8 cellular contexts compared by ENCODE assay signal in genomic region chr9:86282077-86282978, GRCh38. TPM values are rescaled to one million over a fixed set of nuclear protein-coding genes. Genes with fewer than 3 reads are reported as not detected.
DNase-seq lines count a peak whose midpoint lies in the region; ATAC-seq lines count a peak whose summit lies in the region.

Gene ISCA1 (minus strand): TSS chr9:86282538. CDS start chr9:86282458, 80 bp downstream.

- peaks cover 19 to 37% of the 10 kb centered on the region in 2 donors for H3K4me1 Mint-ChIP-seq in effector memory CD8-positive, alpha-beta T cell (ENCODE audit: low read depth in 2 of 2)

- H2BK15ac ChIP-seq in mesenchymal stem cell (ENCODE audit: low read depth, poor library complexity, severe bottlenecking): peak within 1 kb of the TSS; percentile 26

- peak within 1 kb of the TSS; percentile 87 for H4K91ac ChIP-seq in mesenchymal stem cell (ENCODE audit: low read length)

- peaks cover 39% of the 10 kb centered on the region for H3K36me3 Mint-ChIP-seq in effector memory CD8-positive, alpha-beta T cell (ENCODE audit: insufficient read depth)

- H3K36me3 ChIP-seq in mesenchymal stem cell (ENCODE audit: control insufficient read depth in 1 of 2, insufficient read depth in 2 of 2, low read depth in 1 of 2, low read length in 2 of 2): peaks cover 0 to 30% of the 10 kb centered on the region in 2 experiments

- H3K79me1 ChIP-seq in mesenchymal stem cell (replicated peaks; ENCODE audit: low read length, poor library complexity, severe bottlenecking): peaks cover 7% of the 10 kb centered on the region

- H3K27ac ChIP-seq in mesenchymal stem cell (ENCODE audit: low read length, poor library complexity, severe bottlenecking): peak within 1 kb of the TSS; percentile 45

- ATAC-seq in GM21367 (IDR thresholded peaks at IDR 0.05; ENCODE audit: unreplicated experiment): peak; percentile 76
- ATAC-seq in effector memory CD8-positive, alpha-beta T cell (replicated peaks): peak; percentile 82

- peak within 1 kb of the TSS in 1 of 2 experiments; percentile 82 for H3K14ac ChIP-seq in mesenchymal stem cell (ENCODE audit: low read length in 2 of 2)

- H3K4me1 ChIP-seq in mesenchymal stem cell (ENCODE audit: control insufficient read depth, insufficient read depth, low read depth, low read length): peaks cover 8% of the 10 kb centered on the region

- H3K23ac ChIP-seq in mesenchymal stem cell (ENCODE audit: low read length in 2 of 2): peak within 1 kb of the TSS in 1 of 2 experiments; percentile 39

- WGBS in mesenchymal stem cell: under 1% methylated on average over 83 of the region's 101 CpGs

- H2BK5ac ChIP-seq in mesenchymal stem cell (ENCODE audit: low read depth, low read length, poor library complexity, severe bottlenecking): peak within 1 kb of the TSS; percentile 24

- no peaks in the 10 kb centered on the region for H3K9me3 Mint-ChIP-seq in effector memory CD8-positive, alpha-beta T cell

- peak within 1 kb of the TSS; percentile 84 to 97 for H3K4me3 ChIP-seq in mesenchymal stem cell (ENCODE audit: insufficient read depth in 1 of 2, low read depth in 1 of 2, low read length in 2 of 2)

- H2AK5ac ChIP-seq in mesenchymal stem cell (ENCODE audit: low read length, severe bottlenecking): no peak within 1 kb of the TSS

- DNase-seq in COR-L47 (lab: John Stamatoyannopoulos, UW): peak; percentile 95
- peak; percentile 85 for DNase-seq in HT1080 (ENCODE audit: low read depth)
- DNase-seq in NOMO-1 (lab: John Stamatoyannopoulos, UW; ENCODE audit: unreplicated experiment in 2 of 2): peak; percentile 39 to 67
- DNase-seq in activated CD8-positive, alpha-beta memory T cell treated with anti-CD3 and anti-CD28 coated beads for 48 hours (ENCODE audit: low read depth in 2 of 3, low spot score in 2 of 3): peak; percentile 94 to 99 (median 97)
- peak; percentile 99 to 100 (median 100) for DNase-seq in effector memory CD8-positive, alpha-beta T cell
- DNase-seq in mesenchymal stem cell: peak; percentile 95
- DNase-seq in stimulated activated CD8-positive, alpha-beta memory T cell treated with anti-CD3 and anti-CD28 coated beads, Interleukin-12 subunit alpha, Interleukin-12 subunit beta, amount 100 ng/mL, for 4 hours (ENCODE audit: low read depth): peak; percentile 97

- peak within 1 kb of the TSS; percentile 98 for H3K9ac ChIP-seq in mesenchymal stem cell (ENCODE audit: low read length)

- peak within 1 kb of the TSS; percentile 83 to 88 for H3K4ac ChIP-seq in mesenchymal stem cell (ENCODE audit: low read depth in 1 of 2, low read length in 2 of 2)

- peak within 1 kb of the TSS; percentile 89 for H4K8ac ChIP-seq in mesenchymal stem cell (ENCODE audit: low read length)

- peak within 1 kb of the TSS; percentile 62 for H2BK120ac ChIP-seq in mesenchymal stem cell (ENCODE audit: low read depth, low read length)

- H3K4me3 Mint-ChIP-seq in effector memory CD8-positive, alpha-beta T cell: peak within 1 kb of the TSS; percentile 89 to 95

- H3K18ac ChIP-seq in mesenchymal stem cell (ENCODE audit: low read depth in 1 of 2, low read length in 2 of 2): peak within 1 kb of the TSS; percentile 81 to 93

- H3K27me3 Mint-ChIP-seq in effector memory CD8-positive, alpha-beta T cell: no peaks in the 10 kb centered on the region

- peak within 1 kb of the TSS; percentile 94 for H3K4me2 ChIP-seq in mesenchymal stem cell (ENCODE audit: low read length, poor library complexity, severe bottlenecking)

- H3K27ac Mint-ChIP-seq in effector memory CD8-positive, alpha-beta T cell: peak within 1 kb of the TSS; percentile 96 to 99

- H2AFZ ChIP-seq in mesenchymal stem cell (ENCODE audit: low read depth, low read length): peak within 1 kb of the TSS; percentile 87

- no peaks in the 10 kb centered on the region for H3K9me3 ChIP-seq in mesenchymal stem cell (ENCODE audit: control insufficient read depth, low read length)

- H2BK12ac ChIP-seq in mesenchymal stem cell (ENCODE audit: low read length in 2 of 2): peak within 1 kb of the TSS in 1 of 2 experiments; percentile 73

- no peaks in the 10 kb centered on the region for H3K27me3 ChIP-seq in mesenchymal stem cell (ENCODE audit: control insufficient read depth in 1 of 2, insufficient read depth in 1 of 2, low read length in 2 of 2)

RNA-seq across cellular contexts. Expression of gene ISCA1, which starts in this region (rescaled TPM):
- total RNA-seq in HT1080 (2014; rRNA removed; shearing (Covaris generic)): 36.7 and 38.9 TPM in 2 replicates
- 44.5 and 50.3 TPM in 2 replicates for polyA plus RNA-seq in HT1080 (2015; cell fraction: cytosol; rRNA removed)
- 17.4 and 19.9 TPM in 2 replicates for polyA plus RNA-seq in HT1080 (2015; cell fraction: nucleus; rRNA removed)
- polyA plus RNA-seq in mesenchymal stem cell (2013, experiment 1 of 2): 26.2 TPM
- polyA plus RNA-seq in mesenchymal stem cell (2013, experiment 2 of 2): 26.2 TPM

Comparison
In these comparisons a context has a peak if more than half of its experiments do, and no peak if none do; other contexts are left out.
1. Peak in every context shown above with its lines: DNase-seq, ATAC-seq, H3K4me3 ChIP-seq and H3K27ac ChIP-seq.